1 cellular context compared by ENCODE assay signal in genomic region chr7:44587843-44588711, GRCh38.
TF ChIP-seq lines count a peak whose summit lies in the region.

No MANE protein-coding gene starts in this region.

TF ChIP-seq in HEK293, 187 proteins besides CTCF, POLR2A, EP300 and RAD21 (continued from another document):
- TF ChIP-seq ZNF654 (tag by site-specific recombination; IDR thresholded peaks at IDR 0.05; ENCODE audit: low read depth) (peak; percentile 85), SALL2 (tag by site-specific recombination; IDR thresholded peaks at IDR 0.05; ENCODE audit: borderline replicate concordance) (no peak), ZNF366 (tag by site-specific recombination; conservative IDR thresholded peaks at IDR 0.05) (no peak), ZNF2 (tag by site-specific recombination; IDR thresholded peaks at IDR 0.05) (peak; percentile 89), ZBTB17 (tag by site-specific recombination; IDR thresholded peaks at IDR 0.05) (peak; percentile 56), FEZF1 (tag by site-specific recombination; IDR thresholded peaks at IDR 0.05) (no peak), ZSCAN16 (tag by site-specific recombination; IDR thresholded peaks at IDR 0.05) (no peak), ZNF600 (tag by site-specific recombination; IDR thresholded peaks at IDR 0.05) (peak; percentile 49; the same call in 1 of the 2 replicates), KLF7 (tag by site-specific recombination; IDR thresholded peaks at IDR 0.05; ENCODE audit: borderline replicate concordance) (no peak), SP2 (tag by site-specific recombination; IDR thresholded peaks at IDR 0.05) (no peak), ZNF169 (tag by site-specific recombination; IDR thresholded peaks at IDR 0.05) (no peak), ZNF549 (tag by site-specific recombination; IDR thresholded peaks at IDR 0.05) (no peak), INSM2 (tag by site-specific recombination; IDR thresholded peaks at IDR 0.05) (no peak), ZNF394 (tag by site-specific recombination; IDR thresholded peaks at IDR 0.05; ENCODE audit: borderline replicate concordance) (no peak), ZNF280C (tag by site-specific recombination; IDR thresholded peaks at IDR 0.05) (no peak), MEIS1 (CRISPR knock-in tag; IDR thresholded peaks at IDR 0.05; ENCODE audit: borderline replicate concordance) (no peak), ZNF660 (tag by site-specific recombination; IDR thresholded peaks at IDR 0.05) (peak; percentile 70; the same call in 1 of the 2 replicates), BCL6B (tag by site-specific recombination; IDR thresholded peaks at IDR 0.05) (no peak), ZNF692 (tag by site-specific recombination; IDR thresholded peaks at IDR 0.05) (no peak), ZNF24 (tag by site-specific recombination; IDR thresholded peaks at IDR 0.05) (no peak), ZXDB (tag by site-specific recombination; IDR thresholded peaks at IDR 0.05) (no peak), ZBTB10 (tag by site-specific recombination; IDR thresholded peaks at IDR 0.05) (no peak), ZSCAN18 (tag by site-specific recombination; IDR thresholded peaks at IDR 0.05) (no peak)
